ENCODE assay signal across 8 cellular contexts in the genomic region with DNA sequence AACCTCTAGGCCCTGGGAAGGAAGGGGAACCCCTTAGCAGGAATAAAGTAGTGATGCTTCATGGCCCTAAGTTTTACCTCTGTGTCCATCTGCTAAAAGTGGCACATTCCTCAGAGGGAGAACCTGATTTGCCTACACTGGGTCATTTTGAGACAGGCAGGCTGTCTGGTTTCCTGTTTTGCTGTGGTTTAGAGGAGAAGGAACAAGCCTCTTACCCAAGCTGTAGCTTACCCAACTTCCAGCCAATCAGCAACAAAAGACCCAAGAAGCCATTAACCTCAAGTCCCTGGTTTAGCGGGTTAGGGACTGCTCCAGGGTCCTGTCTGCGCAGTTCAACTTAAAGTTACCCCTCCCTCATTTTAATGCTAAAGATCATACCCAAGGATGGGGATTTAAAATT.
DNase-seq lines count a peak whose midpoint lies in the region; ATAC-seq, FAIRE-seq and TF ChIP-seq lines count a peak whose summit lies in the region.

No MANE protein-coding gene starts in this region.

- peaks cover 22% of the 10 kb centered on the region for H3K9me3 Mint-ChIP-seq in GM23338

- no peak overlapping the region for H3K4me3 Mint-ChIP-seq in GM23338

- 89 to 95% methylated on average over 2 of the region's 2 CpGs for WGBS in heart right ventricle, 2 donors

- H3K36me3 Mint-ChIP-seq in GM23338 (ENCODE audit: low read depth) = peaks cover 12% of the 10 kb centered on the region; the same call in 2 of the 3 replicates

- no peaks in the 10 kb centered on the region for H3K9me3 ChIP-seq in Loucy (ENCODE audit: insufficient read depth, low read depth, low read length)
- H3K9me3 ChIP-seq in heart right ventricle = peaks cover 0 to 15% (median 0%) of the 10 kb centered on the region in 11 donors

- H3K4me1 ChIP-seq in GM23338 (ENCODE audit: insufficient read depth) = peaks cover 13% of the 10 kb centered on the region
- H3K4me1 ChIP-seq in Loucy (ENCODE audit: insufficient read depth, low read length, poor library complexity, severe bottlenecking) = peaks cover 42% of the 10 kb centered on the region
- peaks cover 0 to 30% (median 0%) of the 10 kb centered on the region in 9 donors for H3K4me1 ChIP-seq in heart right ventricle

- H3K27ac Mint-ChIP-seq in GM23338 = no peak overlapping the region

- no peak overlapping the region for H3K4me3 ChIP-seq in GM23338
- peak overlapping the region; percentile 72 for H3K4me3 ChIP-seq in Loucy (ENCODE audit: low read length, poor library complexity, severe bottlenecking)
- H3K4me3 ChIP-seq in heart right ventricle = no peak overlapping the region

- H3K9me2 ChIP-seq in GM23338 (ENCODE audit: insufficient read depth) = no peaks in the 10 kb centered on the region
- H3K9me2 ChIP-seq in Loucy (replicated peaks; ENCODE audit: low read depth, low read length) = no peaks in the 10 kb centered on the region

- peak overlapping the region; percentile 85 for H2AFZ ChIP-seq in GM23338
- peak overlapping the region; percentile 47; the same call in 1 of the 2 replicates for H2AFZ ChIP-seq in Loucy (ENCODE audit: low read length)

- FAIRE-seq in frontal cortex (lab: Jason Lieb, UNC) = no peak

- H3K27me3 ChIP-seq in GM23338 (ENCODE audit: insufficient read depth) (no peaks in the 10 kb centered on the region), Loucy (ENCODE audit: insufficient read depth, low read length, poor library complexity, severe bottlenecking) (no peaks in the 10 kb centered on the region), heart right ventricle (no peaks in the 10 kb centered on the region)

- peaks cover 2% of the 10 kb centered on the region for H3K27me3 Mint-ChIP-seq in GM23338 (ENCODE audit: insufficient read depth, low read depth, poor library complexity)

- no peaks in the 10 kb centered on the region for H3K79me2 ChIP-seq in GM23338 (replicated peaks; ENCODE audit: insufficient read depth)
- no peaks in the 10 kb centered on the region for H3K79me2 ChIP-seq in Loucy (ENCODE audit: insufficient read depth, low read length)

- no peak for TF ChIP-seq CTCF in GM23338 (conservative IDR thresholded peaks at IDR 0.05; ENCODE audit: low read depth in 2 of 2)
- no peak for TF ChIP-seq CTCF in Loucy (conservative IDR thresholded peaks at IDR 0.05; ENCODE audit: low read length)
- no peak for TF ChIP-seq CTCF in heart right ventricle (IDR thresholded peaks at IDR 0.05)

- DNase-seq in GM23338 (ENCODE audit: low spot score) (no peak), heart right ventricle (no peak), frontal cortex (ENCODE audit: low spot score in 2 of 2) (no peak), NCI-H187 (lab: John Stamatoyannopoulos, UW) (no peak), iPS-NIHi11 (ENCODE audit: low spot score) (no peak), COLO829 (ENCODE audit: low spot score) (no peak)

- peak; percentile 83 for ATAC-seq in GM18511 (IDR thresholded peaks at IDR 0.05; ENCODE audit: unreplicated experiment)
- ATAC-seq in GM23338 = no peak
- ATAC-seq in heart right ventricle = peak in 5 of 8 donors; percentile 33 to 75 (median 62)

- intact Hi-C loops in heart right ventricle (cut with DNase I) = no loop called here

- H3K9ac ChIP-seq in Loucy (ENCODE audit: low read depth, low read length, poor library complexity, severe bottlenecking) = peak overlapping the region; percentile 83

- no peaks in the 10 kb centered on the region for H4K20me1 ChIP-seq in GM23338 (replicated peaks; ENCODE audit: insufficient read depth)
- no peaks in the 10 kb centered on the region for H4K20me1 ChIP-seq in Loucy (ENCODE audit: insufficient read depth, low read length, poor library complexity, severe bottlenecking)

- no peak overlapping the region for H3K4me2 ChIP-seq in GM23338
- peak overlapping the region; percentile 88 for H3K4me2 ChIP-seq in Loucy (ENCODE audit: low read depth, low read length, poor library complexity, severe bottlenecking)

- no peaks in the 10 kb centered on the region for H3K36me3 ChIP-seq in GM23338 (ENCODE audit: insufficient read depth)
- H3K36me3 ChIP-seq in Loucy (ENCODE audit: insufficient read depth, low read length) = no peaks in the 10 kb centered on the region
- H3K36me3 ChIP-seq in heart right ventricle = no peaks in the 10 kb centered on the region

- peaks cover 7% of the 10 kb centered on the region for H3K4me1 Mint-ChIP-seq in GM23338

- H3F3A ChIP-seq in GM23338 (replicated peaks; ENCODE audit: low read depth) (no peaks in the 10 kb centered on the region), Loucy (ENCODE audit: low read depth) (peaks cover 5% of the 10 kb centered on the region)

- H3K27ac ChIP-seq in GM23338 (ENCODE audit: low read depth) (no peak overlapping the region), heart right ventricle (peak overlapping the region in 1 of 10 donors; percentile 76)

TF ChIP-seq in GM23338, 12 proteins besides CTCF, POLR2A, EP300 and RAD21:
- TF ChIP-seq, protein P1, sequence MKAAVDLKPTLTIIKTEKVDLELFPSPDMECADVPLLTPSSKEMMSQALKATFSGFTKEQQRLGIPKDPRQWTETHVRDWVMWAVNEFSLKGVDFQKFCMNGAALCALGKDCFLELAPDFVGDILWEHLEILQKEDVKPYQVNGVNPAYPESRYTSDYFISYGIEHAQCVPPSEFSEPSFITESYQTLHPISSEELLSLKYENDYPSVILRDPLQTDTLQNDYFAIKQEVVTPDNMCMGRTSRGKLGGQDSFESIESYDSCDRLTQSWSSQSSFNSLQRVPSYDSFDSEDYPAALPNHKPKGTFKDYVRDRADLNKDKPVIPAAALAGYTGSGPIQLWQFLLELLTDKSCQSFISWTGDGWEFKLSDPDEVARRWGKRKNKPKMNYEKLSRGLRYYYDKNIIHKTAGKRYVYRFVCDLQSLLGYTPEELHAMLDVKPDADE (IDR thresholded peaks at IDR 0.05) = no peak
- TF ChIP-seq, protein P2, sequence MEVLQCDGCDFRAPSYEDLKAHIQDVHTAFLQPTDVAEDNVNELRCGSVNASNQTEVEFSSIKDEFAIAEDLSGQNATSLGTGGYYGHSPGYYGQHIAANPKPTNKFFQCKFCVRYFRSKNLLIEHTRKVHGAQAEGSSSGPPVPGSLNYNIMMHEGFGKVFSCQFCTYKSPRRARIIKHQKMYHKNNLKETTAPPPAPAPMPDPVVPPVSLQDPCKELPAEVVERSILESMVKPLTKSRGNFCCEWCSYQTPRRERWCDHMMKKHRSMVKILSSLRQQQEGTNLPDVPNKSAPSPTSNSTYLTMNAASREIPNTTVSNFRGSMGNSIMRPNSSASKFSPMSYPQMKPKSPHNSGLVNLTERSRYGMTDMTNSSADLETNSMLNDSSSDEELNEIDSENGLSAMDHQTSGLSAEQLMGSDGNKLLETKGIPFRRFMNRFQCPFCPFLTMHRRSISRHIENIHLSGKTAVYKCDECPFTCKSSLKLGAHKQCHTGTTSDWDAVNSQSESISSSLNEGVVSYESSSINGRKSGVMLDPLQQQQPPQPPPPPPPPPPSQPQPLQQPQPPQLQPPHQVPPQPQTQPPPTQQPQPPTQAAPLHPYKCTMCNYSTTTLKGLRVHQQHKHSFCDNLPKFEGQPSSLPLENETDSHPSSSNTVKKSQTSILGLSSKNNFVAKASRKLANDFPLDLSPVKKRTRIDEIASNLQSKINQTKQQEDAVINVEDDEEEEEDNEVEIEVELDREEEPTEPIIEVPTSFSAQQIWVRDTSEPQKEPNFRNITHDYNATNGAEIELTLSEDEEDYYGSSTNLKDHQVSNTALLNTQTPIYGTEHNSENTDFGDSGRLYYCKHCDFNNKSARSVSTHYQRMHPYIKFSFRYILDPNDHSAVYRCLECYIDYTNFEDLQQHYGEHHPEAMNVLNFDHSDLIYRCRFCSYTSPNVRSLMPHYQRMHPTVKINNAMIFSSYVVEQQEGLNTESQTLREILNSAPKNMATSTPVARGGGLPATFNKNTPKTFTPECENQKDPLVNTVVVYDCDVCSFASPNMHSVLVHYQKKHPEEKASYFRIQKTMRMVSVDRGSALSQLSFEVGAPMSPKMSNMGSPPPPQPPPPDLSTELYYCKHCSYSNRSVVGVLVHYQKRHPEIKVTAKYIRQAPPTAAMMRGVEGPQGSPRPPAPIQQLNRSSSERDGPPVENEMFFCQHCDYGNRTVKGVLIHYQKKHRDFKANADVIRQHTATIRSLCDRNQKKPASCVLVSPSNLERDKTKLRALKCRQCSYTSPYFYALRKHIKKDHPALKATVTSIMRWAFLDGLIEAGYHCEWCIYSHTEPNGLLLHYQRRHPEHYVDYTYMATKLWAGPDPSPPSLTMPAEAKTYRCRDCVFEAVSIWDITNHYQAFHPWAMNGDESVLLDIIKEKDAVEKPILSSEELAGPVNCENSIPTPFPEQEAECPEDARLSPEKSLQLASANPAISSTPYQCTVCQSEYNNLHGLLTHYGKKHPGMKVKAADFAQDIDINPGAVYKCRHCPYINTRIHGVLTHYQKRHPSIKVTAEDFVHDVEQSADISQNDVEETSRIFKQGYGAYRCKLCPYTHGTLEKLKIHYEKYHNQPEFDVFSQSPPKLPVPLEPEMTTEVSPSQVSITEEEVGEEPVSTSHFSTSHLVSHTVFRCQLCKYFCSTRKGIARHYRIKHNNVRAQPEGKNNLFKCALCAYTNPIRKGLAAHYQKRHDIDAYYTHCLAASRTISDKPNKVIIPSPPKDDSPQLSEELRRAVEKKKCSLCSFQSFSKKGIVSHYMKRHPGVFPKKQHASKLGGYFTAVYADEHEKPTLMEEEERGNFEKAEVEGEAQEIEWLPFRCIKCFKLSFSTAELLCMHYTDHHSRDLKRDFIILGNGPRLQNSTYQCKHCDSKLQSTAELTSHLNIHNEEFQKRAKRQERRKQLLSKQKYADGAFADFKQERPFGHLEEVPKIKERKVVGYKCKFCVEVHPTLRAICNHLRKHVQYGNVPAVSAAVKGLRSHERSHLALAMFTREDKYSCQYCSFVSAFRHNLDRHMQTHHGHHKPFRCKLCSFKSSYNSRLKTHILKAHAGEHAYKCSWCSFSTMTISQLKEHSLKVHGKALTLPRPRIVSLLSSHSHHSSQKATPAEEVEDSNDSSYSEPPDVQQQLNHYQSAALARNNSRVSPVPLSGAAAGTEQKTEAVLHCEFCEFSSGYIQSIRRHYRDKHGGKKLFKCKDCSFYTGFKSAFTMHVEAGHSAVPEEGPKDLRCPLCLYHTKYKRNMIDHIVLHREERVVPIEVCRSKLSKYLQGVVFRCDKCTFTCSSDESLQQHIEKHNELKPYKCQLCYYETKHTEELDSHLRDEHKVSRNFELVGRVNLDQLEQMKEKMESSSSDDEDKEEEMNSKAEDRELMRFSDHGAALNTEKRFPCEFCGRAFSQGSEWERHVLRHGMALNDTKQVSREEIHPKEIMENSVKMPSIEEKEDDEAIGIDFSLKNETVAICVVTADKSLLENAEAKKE (CRISPR knock-in tag; IDR thresholded peaks at IDR 0.05) = no peak
- no peak for TF ChIP-seq EZH2phosphoT487 (IDR thresholded peaks at IDR 0.05; ENCODE audit: unreplicated experiment)
- no peak for TF ChIP-seq STAT1 (IDR thresholded peaks at IDR 0.05; ENCODE audit: unreplicated experiment)
